ENCODE assay signal across 10 cellular contexts in the genomic region with DNA sequence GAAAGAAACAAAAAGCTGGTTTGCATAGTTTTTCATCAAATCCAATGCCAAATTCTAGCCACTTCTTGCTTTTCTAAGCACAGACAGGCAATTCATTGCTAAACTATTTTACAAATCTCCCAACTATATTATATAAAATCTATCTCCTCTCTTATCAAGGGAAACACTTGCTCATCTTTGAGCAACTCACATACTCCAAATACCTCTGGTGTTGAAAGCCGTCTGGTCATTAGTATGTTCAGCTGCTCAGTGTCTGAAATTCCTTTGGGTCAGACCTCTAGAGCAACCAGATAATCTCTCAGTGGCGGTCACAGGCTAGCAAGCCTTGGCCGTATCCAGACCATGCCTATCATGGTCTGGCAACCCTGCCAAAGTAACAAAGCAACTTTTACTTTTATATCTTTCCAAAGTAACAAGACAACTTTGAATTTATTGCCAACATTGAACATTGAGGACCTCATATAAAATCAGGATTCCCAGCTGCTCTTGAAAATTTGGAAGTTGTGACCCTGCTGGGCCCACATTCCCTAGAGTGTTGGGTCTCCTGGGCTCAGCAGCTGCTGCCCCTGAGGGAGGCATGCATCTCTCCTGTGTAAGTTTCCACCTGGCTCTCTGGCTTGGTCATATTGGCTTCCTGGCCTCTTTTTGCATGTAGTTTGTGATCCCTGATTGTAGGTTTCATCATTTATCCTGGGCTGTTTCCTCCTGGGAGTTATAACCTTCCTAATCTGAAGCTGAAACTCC. TPM values are rescaled to one million over a fixed set of nuclear protein-coding genes. Genes with fewer than 3 reads are reported as not detected.
DNase-seq lines count a peak whose midpoint lies in the region; ATAC-seq, FAIRE-seq and TF ChIP-seq lines count a peak whose summit lies in the region.
"Had no signal": no experiment of that assay in that cellular context is flagged by ENCODE, and none has a peak within 500 bp of the region (broad histone marks: within the 10 kb centered on the region; RNA-seq: fewer than 3 reads in every experiment).

No MANE protein-coding gene starts in this region.

- no peak overlapping the region for H3K4me3 ChIP-seq in H1 (ENCODE audit: extremely low read depth in 1 of 4, insufficient read depth in 2 of 4, low read depth in 3 of 4, low read length in 4 of 4)
- H3K4me3 ChIP-seq in smooth muscle cell: no peak overlapping the region
- H3K4me3 ChIP-seq: spleen had no signal

- peaks cover 8% of the 10 kb centered on the region for H3K9me3 Mint-ChIP-seq in activated CD4-positive, alpha-beta T cell treated with anti-CD3 and anti-CD28 coated beads, Interleukin-2, amount 10 ng/mL, durations not matched to agents 7 days and 5 days

- no peak overlapping the region for H3K4me2 ChIP-seq in H1 (ENCODE audit: insufficient read depth in 1 of 2, low read depth in 2 of 2, low read length in 2 of 2)
- H3K4me2 ChIP-seq in smooth muscle cell: peak overlapping the region; percentile 12

- no peaks in the 10 kb centered on the region for H3K79me1 ChIP-seq in H1 (ENCODE audit: low read depth, low read length)

- no peak overlapping the region for H2BK5ac ChIP-seq in H1 (ENCODE audit: low read depth, low read length)

- H4K91ac ChIP-seq in H1 (replicated peaks; ENCODE audit: insufficient read length, low read length): no peak overlapping the region

- 0 out of 2 replicates have a peak overlapping the region, but pooled peaks have one; percentile 5 for H2AK5ac ChIP-seq in H1 (ENCODE audit: low read depth, low read length)

- H3K18ac ChIP-seq in H1 (ENCODE audit: extremely low read depth, low read length): no peak overlapping the region

- FAIRE-seq in H1 (lab: Jason Lieb, UNC): no peak

- ATAC-seq in HG02981 (IDR thresholded peaks at IDR 0.05; ENCODE audit: unreplicated experiment): no peak
- ATAC-seq in GM18505 (IDR thresholded peaks at IDR 0.05; ENCODE audit: unreplicated experiment): no peak

- no peak overlapping the region for H3K23ac ChIP-seq in H1 (ENCODE audit: insufficient read length)

- CTCF ChIA-PET in activated CD4-positive, alpha-beta T cell treated with anti-CD3 and anti-CD28 coated beads, Interleukin-2, amount 10 ng/mL, durations not matched to agents 7 days and 5 days (lab: Charles Lee): interaction anchor here (0.6 to 2.4 kb wide), 9 partner anchors 10 to 293 kb away, joined by 3 to 8 read pairs (median 4); a partner anchor contains a TSS
- CTCF ChIA-PET in H1 (lab: Charles Lee; ENCODE audit: partially characterized antibody): interaction anchor here (1.0 to 1.8 kb wide), 4 partner anchors 9 to 53 kb away, joined by 3 to 5 read pairs (median 4); no protein-coding TSS in a partner anchor

- H2AFZ ChIP-seq in H1 (ENCODE audit: low read length) (no peak overlapping the region), smooth muscle cell (ENCODE audit: low read depth) (peak overlapping the region; percentile 2)

- no peak overlapping the region for H3K27ac ChIP-seq in H1 (ENCODE audit: low read depth, low read length)
- peak overlapping the region; percentile 89 for H3K27ac ChIP-seq in smooth muscle cell (ENCODE audit: low read depth)

- H4K8ac ChIP-seq in H1 (ENCODE audit: extremely low read depth, insufficient read depth, low read length): no peak overlapping the region

- TF ChIP-seq POLR2A in H1 (IDR thresholded peaks at IDR 0.05; ENCODE audit: control extremely low read depth in 1 of 2, low read depth in 2 of 2, low read length in 2 of 2) (no peak), GM18505 (IDR thresholded peaks at IDR 0.05; ENCODE audit: borderline replicate concordance, extremely low read depth, insufficient read depth, insufficient read length) (no peak)

- H3K36me3 ChIP-seq in H1 (ENCODE audit: control insufficient read depth in 2 of 4, insufficient read depth in 4 of 4, low read length in 3 of 4) (no peaks in the 10 kb centered on the region), smooth muscle cell (ENCODE audit: low read depth) (no peaks in the 10 kb centered on the region)
- H3K36me3 ChIP-seq: spleen had no signal

- WGBS in H1 (ENCODE audit: extremely low coverage in 1 of 2, insufficient coverage in 1 of 2, insufficient read length in 1 of 2, insufficient replicate concordance in 2 of 2, low coverage in 1 of 2, low lambda C conversion rate in 2 of 2, missing lambda C conversion rate in 1 of 2), 2 experiments: 87% methylated on average over 3 of the region's 3 CpGs; no CpG with 5 or more reads in 1 of the 2 experiments
- WGBS in smooth muscle cell (ENCODE audit: low lambda C conversion rate): 9% methylated on average over 3 of the region's 3 CpGs

- no peaks in the 10 kb centered on the region for H3K27me3 ChIP-seq in H1 (replicated peaks in 1 of 4; ENCODE audit: control insufficient read depth in 3 of 4, extremely low read depth in 1 of 4, insufficient read depth in 3 of 4, low read length in 3 of 4)
- H3K27me3 ChIP-seq in smooth muscle cell (ENCODE audit: low read depth): no peaks in the 10 kb centered on the region
- H3K27me3 ChIP-seq: spleen had no signal

- no peak overlapping the region for H2BK120ac ChIP-seq in H1 (replicated peaks; ENCODE audit: low read depth, low read length)

- peak overlapping the region; percentile 83 for H3K27ac Mint-ChIP-seq in activated CD4-positive, alpha-beta T cell treated with anti-CD3 and anti-CD28 coated beads, Interleukin-2, amount 10 ng/mL, durations not matched to agents 7 days and 5 days

- H4K20me1 ChIP-seq in H1 (replicated peaks in 1 of 2; ENCODE audit: control insufficient read depth in 1 of 2, insufficient read depth in 2 of 2, low read length in 2 of 2) (no peaks in the 10 kb centered on the region), smooth muscle cell (ENCODE audit: low read depth) (no peaks in the 10 kb centered on the region)

- no peak overlapping the region for H4K5ac ChIP-seq in H1 (ENCODE audit: insufficient read length, low read depth, low read length)

- H2BK20ac ChIP-seq in H1 (ENCODE audit: low read length): no peak overlapping the region

- TF ChIP-seq CTCF in H1 (IDR thresholded peaks at IDR 0.05; ENCODE audit: control extremely low read depth in 1 of 3, insufficient read depth in 1 of 3, low read depth in 1 of 3, low read length in 3 of 3) (no peak), smooth muscle cell (IDR thresholded peaks at IDR 0.05; ENCODE audit: borderline replicate concordance, insufficient read depth, poor library complexity, severe bottlenecking) (no peak)

- DNase-seq in activated CD4-positive, alpha-beta T cell treated with anti-CD3 and anti-CD28 coated beads, Interleukin-2, amount 10 ng/mL, durations not matched to agents 7 days and 5 days: no peak
- DNase-seq in activated CD4-positive, alpha-beta T cell treated with anti-CD3 and anti-CD28 coated beads for 48 hours: no peak
- DNase-seq in HS-5 (ENCODE audit: low read depth) (peak; percentile 72), H1 (ENCODE audit: low read depth in 1 of 2, low spot score in 2 of 2) (no peak), smooth muscle cell (lab: John Stamatoyannopoulos, UW; ENCODE audit: unreplicated experiment) (no peak), NCI-H1105 treated with DMSO at 0.1 percent for 48 hours (lab: John Stamatoyannopoulos, UW) (no peak)
- DNase-seq: Kasumi-1 had no signal

- H3K4me1 Mint-ChIP-seq in activated CD4-positive, alpha-beta T cell treated with anti-CD3 and anti-CD28 coated beads, Interleukin-2, amount 10 ng/mL, durations not matched to agents 7 days and 5 days: peaks cover 41% of the 10 kb centered on the region

- TF ChIP-seq EP300 in H1 (IDR thresholded peaks at IDR 0.05; ENCODE audit: borderline replicate concordance in 1 of 2, low read depth in 2 of 2, low read length in 2 of 2): no peak

- H2BK12ac ChIP-seq in H1 (ENCODE audit: low read depth, low read length): no peak overlapping the region

- no peaks in the 10 kb centered on the region for H3K23me2 ChIP-seq in H1 (ENCODE audit: low read depth, low read length)

- H3K4ac ChIP-seq in H1 (replicated peaks; ENCODE audit: insufficient read length, low read depth, low read length): no peak overlapping the region

- peaks cover 22% of the 10 kb centered on the region for H3K27me3 Mint-ChIP-seq in activated CD4-positive, alpha-beta T cell treated with anti-CD3 and anti-CD28 coated beads, Interleukin-2, amount 10 ng/mL, durations not matched to agents 7 days and 5 days

- H3K9me3 ChIP-seq in H1 (ENCODE audit: insufficient read depth in 2 of 2, low read depth in 1 of 2, low read length in 1 of 2) (peaks cover 12 to 23% of the 10 kb centered on the region in 2 experiments), smooth muscle cell (replicated peaks; ENCODE audit: low read depth) (no peaks in the 10 kb centered on the region)
- H3K9me3 ChIP-seq: spleen had no signal

- H3K4me1 ChIP-seq in H1 (replicated peaks in 1 of 4; ENCODE audit: control insufficient read depth in 3 of 4, insufficient read depth in 4 of 4, low read length in 3 of 4) (peaks cover 0 to 5% (median 1%) of the 10 kb centered on the region in 4 experiments; a peak in 1 of 7 replicates), smooth muscle cell (ENCODE audit: low read depth) (no peaks in the 10 kb centered on the region)

- H3K4me3 Mint-ChIP-seq in activated CD4-positive, alpha-beta T cell treated with anti-CD3 and anti-CD28 coated beads, Interleukin-2, amount 10 ng/mL, durations not matched to agents 7 days and 5 days: no peak overlapping the region

- peaks cover 4% of the 10 kb centered on the region for H3K36me3 Mint-ChIP-seq in activated CD4-positive, alpha-beta T cell treated with anti-CD3 and anti-CD28 coated beads, Interleukin-2, amount 10 ng/mL, durations not matched to agents 7 days and 5 days (ENCODE audit: low read depth)

- H3K9ac ChIP-seq in H1 (replicated peaks in 1 of 4; ENCODE audit: extremely low read depth in 1 of 4, low read depth in 3 of 4, low read length in 3 of 4) (no peak overlapping the region), smooth muscle cell (ENCODE audit: low read depth) (peak overlapping the region; percentile 38)

- H3K14ac ChIP-seq in H1 (ENCODE audit: insufficient read length): no peak overlapping the region

- H3K56ac ChIP-seq in H1 (replicated peaks; ENCODE audit: insufficient read length, low read depth, low read length): no peak overlapping the region

- H3K79me2 ChIP-seq in H1 (ENCODE audit: control insufficient read depth in 1 of 2, insufficient read depth in 2 of 2, low read length in 2 of 2): no peaks in the 10 kb centered on the region
- no peaks in the 10 kb centered on the region for H3K79me2 ChIP-seq in smooth muscle cell (ENCODE audit: low read depth)

- peaks cover 7% of the 10 kb centered on the region for H3F3A ChIP-seq in smooth muscle cell (ENCODE audit: low read depth)

- POLR2A ChIA-PET in activated CD4-positive, alpha-beta T cell treated with anti-CD3 and anti-CD28 coated beads, Interleukin-2, amount 10 ng/mL, durations not matched to agents 7 days and 5 days (lab: Charles Lee): no interaction called here
- POLR2A ChIA-PET in H1 (lab: Charles Lee; ENCODE audit: partially characterized antibody): interaction anchor here (1.1 to 3.1 kb wide), 3 partner anchors 9 to 57 kb away, joined by 3 to 12 read pairs (median 5); a partner anchor contains a TSS

- TF ChIP-seq RAD21 in H1 (IDR thresholded peaks at IDR 0.05 in 1 of 2, conservative IDR thresholded peaks at IDR 0.05 in 1 of 2; ENCODE audit: low read depth in 2 of 2, low read length in 2 of 2): no peak

- no peak overlapping the region for H2BK15ac ChIP-seq in H1 (ENCODE audit: low read length)

RNA-seq across cellular contexts. Expression of a gene that starts 56.8 kb away (rescaled TPM):
- 10 to 100 TPM; 10.3 to 12.3 TPM for total RNA-seq in activated CD4-positive, alpha-beta T cell treated with anti-CD3 and anti-CD28 coated beads, Interleukin-2, amount 10 ng/mL, durations not matched to agents 7 days and 5 days
- 9.2 and 11.4 TPM in 2 replicates for total RNA-seq in H1 (2021; fragmentation: NEBNext Ultra II Directional; extraction: Animal tissue kit (Norgen Biotek cat#: 25700))
- polyA plus RNA-seq in H1 (2011; rRNA removed) (9.5 and 10.7 TPM in 2 replicates), smooth muscle cell (15.6 and 17.4 TPM in 2 replicates)
- polyA plus RNA-seq in H1 (2011; cell fraction: cytosol; rRNA removed): 11.0 TPM
- polyA plus RNA-seq in H1 (2011; cell fraction: nucleus; rRNA removed): 12.0 TPM
- 8.8 to 11.4 TPM (median 10.5 TPM) in 4 replicates for polyA plus RNA-seq in H1 (2012, experiment 1 of 2)
- polyA plus RNA-seq in H1 (2012, experiment 2 of 2): 5.8 TPM
- polyA plus RNA-seq in H1 (2013, experiment 1 of 2): 6.4 TPM
- 6.4 TPM for polyA plus RNA-seq in H1 (2013, experiment 2 of 2)
- 14.9 and 18.8 TPM in 2 replicates for polyA minus RNA-seq in H1 (2011; rRNA and poly(A)+ RNA removed)
- 2.6 TPM for polyA minus RNA-seq in H1 (2011; cell fraction: cytosol; rRNA and poly(A)+ RNA removed)
- 5.3 TPM for polyA minus RNA-seq in H1 (2011; cell fraction: nucleus; rRNA and poly(A)+ RNA removed)
- 9.4 and 16.1 TPM in 2 replicates for total RNA-seq in smooth muscle cell
